1 cellular context compared by ENCODE assay signal in genomic region chrX:41946973-41947612, GRCh38.
TF ChIP-seq lines count a peak whose summit lies in the region.

No MANE protein-coding gene starts in this region.

TF ChIP-seq in WTC11, 78 proteins besides CTCF, POLR2A, EP300 and RAD21 (continued from another document):
- no peak for TF ChIP-seq MAX (CRISPR knock-in tag; IDR thresholded peaks at IDR 0.05)
- no peak for TF ChIP-seq AR (CRISPR knock-in tag; IDR thresholded peaks at IDR 0.05)
- TF ChIP-seq PREB (CRISPR knock-in tag; IDR thresholded peaks at IDR 0.05; ENCODE audit: borderline replicate concordance): no peak
- TF ChIP-seq PRRX2 (CRISPR knock-in tag; IDR thresholded peaks at IDR 0.05): no peak
- no peak for TF ChIP-seq ATF6 (CRISPR knock-in tag; IDR thresholded peaks at IDR 0.05)
- TF ChIP-seq USF1 (CRISPR knock-in tag; IDR thresholded peaks at IDR 0.05): no peak
- TF ChIP-seq SOX15 (CRISPR knock-in tag; IDR thresholded peaks at IDR 0.05): no peak
- TF ChIP-seq NFYB (CRISPR knock-in tag; conservative IDR thresholded peaks at IDR 0.05; ENCODE audit: low read depth): no peak
- TF ChIP-seq IRF1 (CRISPR knock-in tag; IDR thresholded peaks at IDR 0.05): no peak
- no peak for TF ChIP-seq ZNF423 (CRISPR knock-in tag; IDR thresholded peaks at IDR 0.05)
- TF ChIP-seq NFE2L1 (CRISPR knock-in tag; IDR thresholded peaks at IDR 0.05): no peak
- TF ChIP-seq ZNF512 (CRISPR knock-in tag; IDR thresholded peaks at IDR 0.05; ENCODE audit: borderline replicate concordance): no peak
- TF ChIP-seq JUN (CRISPR knock-in tag; IDR thresholded peaks at IDR 0.05): no peak
TF ChIP-seq in WTC11: peak in this region for 0.
